In the genomic region with DNA sequence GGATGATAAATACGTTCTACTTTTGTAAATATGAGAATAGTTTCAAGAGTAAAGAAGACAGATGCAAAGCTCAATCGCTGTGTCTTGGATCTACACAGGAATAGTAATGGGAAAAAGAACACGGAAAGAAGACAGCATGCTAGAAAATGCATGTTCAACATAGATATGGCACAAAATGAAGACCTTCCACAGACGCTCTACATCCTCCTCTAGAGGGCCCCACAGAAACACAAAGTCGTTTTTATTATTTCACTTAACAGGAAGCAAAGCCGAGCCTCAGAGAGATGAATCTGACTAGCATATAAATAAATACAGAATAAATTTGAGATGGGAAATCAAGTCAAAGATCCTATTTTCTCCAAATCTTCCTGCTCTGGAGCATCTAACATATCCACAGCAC, we compare ENCODE assay signal across 8 cellular contexts.
A peak's percentile ranks its signal among the peaks of the same experiment; 100 is the strongest.
DNase-seq lines count a peak whose midpoint lies in the region; ATAC-seq, FAIRE-seq and TF ChIP-seq lines count a peak whose summit lies in the region.

No MANE protein-coding gene starts in this region.

- H3K79me2 ChIP-seq in K562 (ENCODE audit: control insufficient read depth, insufficient read depth, low read length) (no peaks in the 10 kb centered on the region), neural progenitor cell (ENCODE audit: low read depth) (peaks cover 71% of the 10 kb centered on the region)

- in situ Hi-C loops in IMR-90 (cut with MboI; ENCODE audit: low sequenced_read_pairs), result no loop called here
- in situ Hi-C loops in K562 (cut with MboI), result loop anchor here (25.0 kb wide), 1 partner anchor 1185 kb away; the partner anchor contains the start of gene NRP1

- H3K27ac ChIP-seq in IMR-90 (ENCODE audit: insufficient read depth, low read length) (no peak overlapping the region), K562 (ENCODE audit: extremely low read depth, low read depth, low read length) (no peak overlapping the region), neural progenitor cell (no peak overlapping the region), body of pancreas (no peak overlapping the region)

- BruUV-seq in IMR-90 (replicated peaks; lab: Mats Ljungman, UMichigan), result no TSS peak
- no TSS peak for BruUV-seq in K562 (replicated peaks; lab: Mats Ljungman, UMichigan)

- no peak overlapping the region for H2AK9ac ChIP-seq in IMR-90 (replicated peaks; ENCODE audit: low read depth, low read length, poor library complexity)

- H3K9me3 Mint-ChIP-seq in natural killer cell (no peaks in the 10 kb centered on the region), neural progenitor cell (peaks cover 24% of the 10 kb centered on the region)
- no peaks in the 10 kb centered on the region for H3K9me3 Mint-ChIP-seq in natural killer cell treated with Interleukin-12 subunit alpha and Interleukin-12 subunit beta and Interleukin-15 and Interleukin-18, amount 100 ng/mL, for 72 hours
- H3K9me3 Mint-ChIP-seq in stimulated activated effector memory CD8-positive, alpha-beta T cell treated with anti-CD3 and anti-CD28 coated beads, Interleukin-12 subunit alpha, Interleukin-12 subunit beta, amount 100 ng/mL, for 72 hours, result peaks cover 6% of the 10 kb centered on the region

- no peak overlapping the region for H2BK15ac ChIP-seq in IMR-90 (ENCODE audit: low read depth, low read length)

- TF ChIP-seq CTCF in natural killer cell (IDR thresholded peaks at IDR 0.05) (no peak), IMR-90 (conservative IDR thresholded peaks at IDR 0.05; ENCODE audit: low read depth, low read length) (peak; percentile 59), K562 (IDR thresholded peaks at IDR 0.05 in 2 of 3, conservative IDR thresholded peaks at IDR 0.05 in 1 of 3; ENCODE audit: insufficient read depth in 2 of 3, low read depth in 1 of 3, low read length in 3 of 3) (peak; percentile 38 to 65 (median 45); a peak in 5 of 6 replicates), neural progenitor cell (IDR thresholded peaks at IDR 0.05) (peak; percentile 36), body of pancreas (IDR thresholded peaks at IDR 0.05) (peak in 2 of 7 experiments; percentile 20 to 25)

- intact Hi-C loops in natural killer cell (cut with micrococcal nuclease) (no loop called here), IMR-90 (cut with micrococcal nuclease) (loop anchor here (1.0 to 5.0 kb wide), 2 partner anchors 115 to 1190 kb away; partner anchors contain the start of gene NRP1), K562 (cut with micrococcal nuclease) (loop anchor here (1.0 kb wide), 1 partner anchor 115 kb away; no protein-coding TSS in a partner anchor), body of pancreas (cut with DNase I) (no loop called here)

- H3F3A ChIP-seq in neural progenitor cell (ENCODE audit: low read depth), result peaks cover 10% of the 10 kb centered on the region

- no peak overlapping the region for H2AK5ac ChIP-seq in IMR-90 (ENCODE audit: low read depth, low read length)

- POLR2A ChIA-PET in IMR-90 (lab: Charles Lee; ENCODE audit: unreplicated experiment), result no interaction called here
- POLR2A ChIA-PET in K562 (lab: Yijun Ruan, JAX), result no interaction called here

- no peaks in the 10 kb centered on the region for H3K9me3 ChIP-seq in IMR-90 (ENCODE audit: control insufficient read depth, insufficient read depth, low read length)
- no peaks in the 10 kb centered on the region for H3K9me3 ChIP-seq in K562 (replicated peaks; ENCODE audit: control insufficient read depth, insufficient read depth, low read depth, low read length)
- no peaks in the 10 kb centered on the region for H3K9me3 ChIP-seq in neural progenitor cell (ENCODE audit: low read depth)
- no peaks in the 10 kb centered on the region for H3K9me3 ChIP-seq in body of pancreas

- H3K4me3 ChIP-seq in IMR-90 (ENCODE audit: insufficient read depth, low read depth, low read length), result no peak overlapping the region
- no peak overlapping the region for H3K4me3 ChIP-seq in K562
- no peak overlapping the region for H3K4me3 ChIP-seq in neural progenitor cell
- H3K4me3 ChIP-seq in body of pancreas, result no peak overlapping the region

- no peak overlapping the region for H3K27ac Mint-ChIP-seq in natural killer cell
- no peak overlapping the region for H3K27ac Mint-ChIP-seq in natural killer cell treated with Interleukin-12 subunit alpha and Interleukin-12 subunit beta and Interleukin-15 and Interleukin-18, amount 100 ng/mL, for 72 hours
- H3K27ac Mint-ChIP-seq in neural progenitor cell, result no peak overlapping the region
- H3K27ac Mint-ChIP-seq in stimulated activated effector memory CD8-positive, alpha-beta T cell treated with anti-CD3 and anti-CD28 coated beads, Interleukin-12 subunit alpha, Interleukin-12 subunit beta, amount 100 ng/mL, for 72 hours, result no peak overlapping the region

- TF ChIP-seq RAD21 in IMR-90 (IDR thresholded peaks at IDR 0.05; ENCODE audit: low read length) (peak; percentile 52), K562 (CRISPR knock-in tag; conservative IDR thresholded peaks at IDR 0.05 in 1 of 2, IDR thresholded peaks at IDR 0.05 in 1 of 2) (peak; percentile 44 to 46)

- ATAC-seq in natural killer cell (peak in 2 of 3 donors; percentile 44 to 69), IMR-90 (ENCODE audit: low read depth) (0 out of 2 replicates have a peak, but pooled peaks have one; percentile 28), K562 (peak; percentile 69), body of pancreas (no peak)
- ATAC-seq in natural killer cell treated with Interleukin-12 subunit alpha and Interleukin-12 subunit beta and Interleukin-15 and Interleukin-18, amount 100 ng/mL, for 72 hours, result no peak
- ATAC-seq in stimulated activated effector memory CD8-positive, alpha-beta T cell treated with anti-CD3 and anti-CD28 coated beads, Interleukin-12 subunit alpha, Interleukin-12 subunit beta, amount 100 ng/mL, for 72 hours, result no peak

- peaks cover 12 to 36% of the 10 kb centered on the region in 2 experiments for H3K79me1 ChIP-seq in IMR-90 (ENCODE audit: low read depth in 1 of 2, low read length in 2 of 2)

- H4K8ac ChIP-seq in IMR-90 (ENCODE audit: low read depth in 2 of 2, low read length in 2 of 2), result no peak overlapping the region

- no peak overlapping the region for H3K14ac ChIP-seq in IMR-90 (replicated peaks; ENCODE audit: low read depth, low read length)

- H3K4me2 ChIP-seq in IMR-90 (ENCODE audit: low read depth, low read length) (no peak overlapping the region), K562 (ENCODE audit: insufficient read depth, low read length) (no peak overlapping the region), neural progenitor cell (no peak overlapping the region)

- H3K4me3 Mint-ChIP-seq in natural killer cell (peak overlapping the region; percentile 54), neural progenitor cell (no peak overlapping the region)
- H3K4me3 Mint-ChIP-seq in natural killer cell treated with Interleukin-12 subunit alpha and Interleukin-12 subunit beta and Interleukin-15 and Interleukin-18, amount 100 ng/mL, for 72 hours, result no peak overlapping the region
- no peak overlapping the region for H3K4me3 Mint-ChIP-seq in stimulated activated effector memory CD8-positive, alpha-beta T cell treated with anti-CD3 and anti-CD28 coated beads, Interleukin-12 subunit alpha, Interleukin-12 subunit beta, amount 100 ng/mL, for 72 hours

- H3K18ac ChIP-seq in IMR-90 (ENCODE audit: low read depth, low read length), result no peak overlapping the region

- H3K36me3 ChIP-seq in IMR-90 (ENCODE audit: control insufficient read depth, insufficient read depth, low read length) (no peaks in the 10 kb centered on the region), K562 (ENCODE audit: control insufficient read depth, insufficient read depth, low read length) (no peaks in the 10 kb centered on the region), neural progenitor cell (no peaks in the 10 kb centered on the region), body of pancreas (replicated peaks in 1 of 2; ENCODE audit: insufficient read depth in 1 of 2, low read depth in 2 of 2) (no peaks in the 10 kb centered on the region)

- H4K20me1 ChIP-seq in IMR-90 (ENCODE audit: insufficient read depth, low read length) (no peaks in the 10 kb centered on the region), K562 (replicated peaks; ENCODE audit: control insufficient read depth, insufficient read depth, low read length) (no peaks in the 10 kb centered on the region), neural progenitor cell (ENCODE audit: low read depth) (peaks cover 12% of the 10 kb centered on the region)

- CTCF ChIA-PET in IMR-90 (lab: Yijun Ruan, JAX) (interaction anchor here (0.6 to 0.9 kb wide), 3 partner anchors 9 to 116 kb away, joined by 3 read pairs; no protein-coding TSS in a partner anchor), K562 (lab: Yijun Ruan, JAX; ENCODE audit: low intra/inter-chr PET ratio) (interaction anchor here (1.4 kb wide), 1 partner anchor 115 kb away, joined by 6 read pairs; no protein-coding TSS in a partner anchor)

- H3K27me3 Mint-ChIP-seq in natural killer cell (ENCODE audit: low read depth in 2 of 2) (peaks cover 6 to 11% of the 10 kb centered on the region in 2 donors), neural progenitor cell (ENCODE audit: insufficient read depth, low read depth) (no peaks in the 10 kb centered on the region)
- H3K27me3 Mint-ChIP-seq in natural killer cell treated with Interleukin-12 subunit alpha and Interleukin-12 subunit beta and Interleukin-15 and Interleukin-18, amount 100 ng/mL, for 72 hours, result peaks cover 12 to 37% of the 10 kb centered on the region in 2 donors

- TF ChIP-seq POLR2A in IMR-90 (IDR thresholded peaks at IDR 0.05; ENCODE audit: low read depth, low read length) (no peak), K562 (conservative IDR thresholded peaks at IDR 0.05) (no peak), body of pancreas (IDR thresholded peaks at IDR 0.05) (no peak)

- no peak for DNase-seq in natural killer cell
- no peak for DNase-seq in natural killer cell treated with Interleukin-12 subunit alpha and Interleukin-12 subunit beta and Interleukin-15 and Interleukin-18, amount 100 ng/mL, for 72 hours (ENCODE audit: low spot score)
- peak; percentile 35 for DNase-seq in IMR-90
- DNase-seq in K562 (ENCODE audit: extremely low read depth in 1 of 4, low spot score in 3 of 4), result peak in 2 of 4 experiments; percentile 16 to 31
- DNase-seq in neural progenitor cell (ENCODE audit: low spot score), result peak; percentile 11
- no peak for DNase-seq in body of pancreas
- no peak for DNase-seq in stimulated activated effector memory CD8-positive, alpha-beta T cell treated with anti-CD3 and anti-CD28 coated beads, Interleukin-12 subunit alpha, Interleukin-12 subunit beta, amount 100 ng/mL, for 72 hours (ENCODE audit: low spot score in 2 of 2)
- no peak for DNase-seq in GM19238 (ENCODE audit: insufficient read length, low spot score)

- no peak overlapping the region for H3K56ac ChIP-seq in IMR-90 (ENCODE audit: extremely low read depth, insufficient read depth, low read length)

- peak; percentile 73 for FAIRE-seq in K562 (lab: Jason Lieb, UNC)

- no peak overlapping the region for H2BK5ac ChIP-seq in IMR-90 (ENCODE audit: low read depth, low read length, poor library complexity, severe bottlenecking)

- H2BK120ac ChIP-seq in IMR-90 (ENCODE audit: low read depth, low read length), result no peak overlapping the region

- H2AFZ ChIP-seq in IMR-90 (replicated peaks; ENCODE audit: low read length, poor library complexity) (no peak overlapping the region), K562 (ENCODE audit: low read depth, low read length) (no peak overlapping the region), neural progenitor cell (replicated peaks) (no peak overlapping the region)

- peaks cover 9% of the 10 kb centered on the region for H3K9me1 ChIP-seq in IMR-90 (ENCODE audit: insufficient read depth, low read length)
- no peaks in the 10 kb centered on the region for H3K9me1 ChIP-seq in K562 (ENCODE audit: control insufficient read depth, insufficient read depth, low read length)

- TF ChIP-seq EP300 in K562 (IDR thresholded peaks at IDR 0.05; ENCODE audit: low read length), result no peak

- dilution Hi-C loops in IMR-90 (cut with HindIII; ENCODE audit: low sequenced_read_pairs, unreplicated experiment), result no loop called here

- peaks cover 10% of the 10 kb centered on the region for H3K4me1 ChIP-seq in IMR-90 (ENCODE audit: control insufficient read depth, insufficient read depth, low read length)
- no peaks in the 10 kb centered on the region for H3K4me1 ChIP-seq in K562 (replicated peaks in 1 of 2; ENCODE audit: control insufficient read depth in 2 of 2, insufficient read depth in 2 of 2, low read length in 2 of 2)
- peaks cover 13% of the 10 kb centered on the region for H3K4me1 ChIP-seq in neural progenitor cell
- peaks cover 8% of the 10 kb centered on the region for H3K4me1 ChIP-seq in body of pancreas

- H4K5ac ChIP-seq in IMR-90 (ENCODE audit: low read depth, low read length), result no peak overlapping the region

- no peak overlapping the region for H2BK20ac ChIP-seq in IMR-90 (ENCODE audit: low read depth, low read length)

- no peak overlapping the region for H3K4ac ChIP-seq in IMR-90 (ENCODE audit: low read depth, low read length)

- no peak overlapping the region for H4K91ac ChIP-seq in IMR-90 (ENCODE audit: insufficient read depth, low read depth, low read length)

- H3K9ac ChIP-seq in IMR-90 (ENCODE audit: low read depth, low read length) (no peak overlapping the region), K562 (ENCODE audit: insufficient read depth in 1 of 2, low read depth in 2 of 2, low read length in 2 of 2) (no peak overlapping the region), neural progenitor cell (no peak overlapping the region)

- H3K27me3 ChIP-seq in IMR-90 (ENCODE audit: control insufficient read depth, insufficient read depth, low read length), result no peaks in the 10 kb centered on the region
- no peaks in the 10 kb centered on the region for H3K27me3 ChIP-seq in K562 (ENCODE audit: control insufficient read depth in 2 of 2, insufficient read depth in 2 of 2, low read length in 2 of 2)
- no peaks in the 10 kb centered on the region for H3K27me3 ChIP-seq in neural progenitor cell
- H3K27me3 ChIP-seq in body of pancreas, result no peaks in the 10 kb centered on the region

- no peak overlapping the region for H3K23ac ChIP-seq in IMR-90 (ENCODE audit: low read depth, low read length)

- no peaks in the 10 kb centered on the region for H3K36me3 Mint-ChIP-seq in natural killer cell
- H3K36me3 Mint-ChIP-seq in natural killer cell treated with Interleukin-12 subunit alpha and Interleukin-12 subunit beta and Interleukin-15 and Interleukin-18, amount 100 ng/mL, for 72 hours, result no peaks in the 10 kb centered on the region
- H3K36me3 Mint-ChIP-seq in neural progenitor cell, result peaks cover 20% of the 10 kb centered on the region
- H3K36me3 Mint-ChIP-seq in stimulated activated effector memory CD8-positive, alpha-beta T cell treated with anti-CD3 and anti-CD28 coated beads, Interleukin-12 subunit alpha, Interleukin-12 subunit beta, amount 100 ng/mL, for 72 hours, result no peaks in the 10 kb centered on the region

- H3K4me1 Mint-ChIP-seq in natural killer cell (peaks cover 0 to 7% of the 10 kb centered on the region in 2 donors), neural progenitor cell (peaks cover 24% of the 10 kb centered on the region)
- no peaks in the 10 kb centered on the region for H3K4me1 Mint-ChIP-seq in natural killer cell treated with Interleukin-12 subunit alpha and Interleukin-12 subunit beta and Interleukin-15 and Interleukin-18, amount 100 ng/mL, for 72 hours (ENCODE audit: low read depth in 2 of 2)
- no peaks in the 10 kb centered on the region for H3K4me1 Mint-ChIP-seq in stimulated activated effector memory CD8-positive, alpha-beta T cell treated with anti-CD3 and anti-CD28 coated beads, Interleukin-12 subunit alpha, Interleukin-12 subunit beta, amount 100 ng/mL, for 72 hours

- WGBS in IMR-90 (ENCODE audit: extremely low coverage in 2 of 2, insufficient read length in 1 of 2), 2 experiments, result no CpG with 5 or more reads among the region's 6 CpGs
- WGBS in K562 (ENCODE audit: insufficient coverage, low coverage, missing lambda C conversion rate), result 3% methylated on average over 6 of the region's 6 CpGs
- WGBS in body of pancreas, 2 donors, result 55 to 72% methylated on average over 6 of the region's 6 CpGs

Comparison
In these comparisons a context has a peak if more than half of its experiments do, and no peak if none do; other contexts are left out.
1. ATAC-seq: peak in natural killer cell (2 of 3), IMR-90 (single experiment) and K562 (single experiment); none in natural killer cell treated with Interleukin-12 subunit alpha and Interleukin-12 subunit beta and Interleukin-15 and Interleukin-18, amount 100 ng/mL, for 72 hours (0 of 2), body of pancreas (single experiment) and stimulated activated effector memory CD8-positive, alpha-beta T cell treated with anti-CD3 and anti-CD28 coated beads, Interleukin-12 subunit alpha, Interleukin-12 subunit beta, amount 100 ng/mL, for 72 hours (single experiment).
2. DNase-seq: peak in IMR-90 (single experiment) and neural progenitor cell (single experiment); none in natural killer cell (single experiment), natural killer cell treated with Interleukin-12 subunit alpha and Interleukin-12 subunit beta and Interleukin-15 and Interleukin-18, amount 100 ng/mL, for 72 hours (single experiment), body of pancreas (0 of 4), stimulated activated effector memory CD8-positive, alpha-beta T cell treated with anti-CD3 and anti-CD28 coated beads, Interleukin-12 subunit alpha, Interleukin-12 subunit beta, amount 100 ng/mL, for 72 hours (0 of 2) and GM19238 (single experiment).
3. intact Hi-C loops: an anchor here in IMR-90 (1.0 to 5.0 kb wide) and K562 (1.0 kb wide); none called in natural killer cell and body of pancreas.